Comparison of ENCODE assay signal across 31 cellular contexts in genomic region chrX:14354541-14354940, GRCh38.
DNase-seq lines count a peak whose midpoint lies in the region; ATAC-seq, FAIRE-seq and TF ChIP-seq lines count a peak whose summit lies in the region.
"Had no signal": no experiment of that assay in that cellular context is flagged by ENCODE, and none has a peak within 500 bp of the region (broad histone marks: within the 10 kb centered on the region; RNA-seq: fewer than 3 reads in every experiment).

No MANE protein-coding gene starts in this region.

- DNase-seq in stimulated activated naive CD8-positive, alpha-beta T cell treated with anti-CD3 and anti-CD28 coated beads, Interleukin-15, amount 100 ng/mL, for 72 hours: no peak
- no peak for DNase-seq in stimulated activated naive CD8-positive, alpha-beta T cell treated with anti-CD3 and anti-CD28 coated beads, Interleukin-15, Interleukin-2, amounts not matched to agents 100 U/mL and 50 U/mL, for 24 hours
- no peak for DNase-seq in astrocyte (ENCODE audit: low read depth)
- peak; percentile 34 for DNase-seq in fibroblast of the conjunctiva (ENCODE audit: low read depth)
- no peak for DNase-seq in natural killer cell
- DNase-seq: activated CD4-positive, alpha-beta T cell treated with anti-CD3 and anti-CD28 coated beads, Interleukin-2, amount 10 ng/mL, durations not matched to agents 24 days and 14 days; activated T-cell treated with anti-CD3 and anti-CD28 coated beads, Interleukin-2, amount 50 U/mL, for 1 hour; C1 segment of cervical spinal cord; Caco-2; effector CD4-positive, alpha-beta T cell; GF-D8; left lung; MV-4-11; naive B cell; NCI-H1436 treated with DMSO at 0.1 percent for 48 hours; NCI-H510A; PC-3; T-helper 9 cell; thyroid gland had no signal

- H3K4me3 Mint-ChIP-seq in stimulated activated naive CD8-positive, alpha-beta T cell treated with anti-CD3 and anti-CD28 coated beads, Interleukin-15, amount 100 ng/mL, for 72 hours: no peak overlapping the region
- H3K4me3 Mint-ChIP-seq in astrocyte (ENCODE audit: unreplicated experiment) (no peak overlapping the region), natural killer cell (no peak overlapping the region)
- H3K4me3 Mint-ChIP-seq: activated CD4-positive, alpha-beta T cell treated with anti-CD3 and anti-CD28 coated beads, Interleukin-2, amount 10 ng/mL, durations not matched to agents 24 days and 14 days; naive B cell; stimulated activated naive CD8-positive, alpha-beta T cell treated with anti-CD3 and anti-CD28 coated beads, Interleukin-15, Interleukin-2, amounts not matched to agents 100 ng/mL and 50 ng/mL, for 24 hours had no signal

- peak overlapping the region; percentile 27 to 62 for H3K27ac Mint-ChIP-seq in stimulated activated naive CD8-positive, alpha-beta T cell treated with anti-CD3 and anti-CD28 coated beads, Interleukin-15, amount 100 ng/mL, for 72 hours
- H3K27ac Mint-ChIP-seq in astrocyte (ENCODE audit: unreplicated experiment): peak overlapping the region; percentile 55
- no peak overlapping the region for H3K27ac Mint-ChIP-seq in natural killer cell
- H3K27ac Mint-ChIP-seq: activated CD4-positive, alpha-beta T cell treated with anti-CD3 and anti-CD28 coated beads, Interleukin-2, amount 10 ng/mL, durations not matched to agents 24 days and 14 days; naive B cell; stimulated activated naive CD8-positive, alpha-beta T cell treated with anti-CD3 and anti-CD28 coated beads, Interleukin-15, Interleukin-2, amounts not matched to agents 100 ng/mL and 50 ng/mL, for 24 hours had no signal

- no peaks in the 10 kb centered on the region for H3K4me1 Mint-ChIP-seq in stimulated activated naive CD8-positive, alpha-beta T cell treated with anti-CD3 and anti-CD28 coated beads, Interleukin-15, amount 100 ng/mL, for 72 hours
- H3K4me1 Mint-ChIP-seq in astrocyte (ENCODE audit: low read depth, unreplicated experiment) (peaks cover 21% of the 10 kb centered on the region), natural killer cell (no peaks in the 10 kb centered on the region)
- H3K4me1 Mint-ChIP-seq: naive B cell had no signal

- no peak for FAIRE-seq in astrocyte (lab: Jason Lieb, UNC)
- FAIRE-seq: bronchial epithelial cell, colon, GM18507 had no signal

- H3K27me3 Mint-ChIP-seq in stimulated activated naive CD8-positive, alpha-beta T cell treated with anti-CD3 and anti-CD28 coated beads, Interleukin-15, amount 100 ng/mL, for 72 hours: no peaks in the 10 kb centered on the region
- H3K27me3 Mint-ChIP-seq in astrocyte (ENCODE audit: low read depth, unreplicated experiment) (no peaks in the 10 kb centered on the region), natural killer cell (ENCODE audit: low read depth in 2 of 2) (no peaks in the 10 kb centered on the region)
- H3K27me3 Mint-ChIP-seq: activated CD4-positive, alpha-beta T cell treated with anti-CD3 and anti-CD28 coated beads, Interleukin-2, amount 10 ng/mL, durations not matched to agents 24 days and 14 days; naive B cell; stimulated activated naive CD8-positive, alpha-beta T cell treated with anti-CD3 and anti-CD28 coated beads, Interleukin-15, Interleukin-2, amounts not matched to agents 100 ng/mL and 50 ng/mL, for 24 hours had no signal

- H3K9ac ChIP-seq in astrocyte (ENCODE audit: low read length): no peak overlapping the region

- H3K4me1 ChIP-seq in astrocyte (ENCODE audit: insufficient read depth, low read length): no peaks in the 10 kb centered on the region
- H3K4me1 ChIP-seq: A549, HAP-1, left lung, thyroid gland, vagina had no signal

- H3K9me3 ChIP-seq in astrocyte (ENCODE audit: insufficient read depth, low read depth, low read length): no peaks in the 10 kb centered on the region
- H3K9me3 ChIP-seq: A549, Caco-2, HAP-1, left lung, thyroid gland, vagina had no signal

- no peaks in the 10 kb centered on the region for H4K20me1 ChIP-seq in astrocyte (ENCODE audit: insufficient read depth, low read length)

- no peak for ATAC-seq in stimulated activated naive CD8-positive, alpha-beta T cell treated with anti-CD3 and anti-CD28 coated beads, Interleukin-15, amount 100 ng/mL, for 72 hours
- ATAC-seq in stimulated activated naive CD8-positive, alpha-beta T cell treated with anti-CD3 and anti-CD28 coated beads, Interleukin-15, Interleukin-2, amounts not matched to agents 100 U/mL and 50 U/mL, for 24 hours: no peak
- ATAC-seq in natural killer cell (no peak), HG02938 (IDR thresholded peaks at IDR 0.05; ENCODE audit: unreplicated experiment) (no peak), GM19397 (IDR thresholded peaks at IDR 0.05; ENCODE audit: unreplicated experiment) (no peak), HG03135 (IDR thresholded peaks at IDR 0.05; ENCODE audit: unreplicated experiment) (no peak)
- ATAC-seq: A549, left lung, PC-3, Right ventricle myocardium inferior had no signal

- H3K27me3 ChIP-seq in astrocyte (ENCODE audit: insufficient read depth, low read length): no peaks in the 10 kb centered on the region
- H3K27me3 ChIP-seq: left lung, thyroid gland, vagina had no signal

- H3K4me2 ChIP-seq in astrocyte (ENCODE audit: low read length): no peak overlapping the region
- H3K4me2 ChIP-seq: A549 had no signal

- no peak overlapping the region for H3K27ac ChIP-seq in astrocyte (ENCODE audit: low read depth, low read length)
- H3K27ac ChIP-seq: A549, left lung, thyroid gland, vagina, VCaP had no signal

- TF ChIP-seq CTCF in astrocyte (IDR thresholded peaks at IDR 0.05; ENCODE audit: insufficient read depth, low read depth, low read length) (no peak), natural killer cell (IDR thresholded peaks at IDR 0.05) (no peak)

- no peak overlapping the region for H2AFZ ChIP-seq in astrocyte (ENCODE audit: low read depth, low read length)

- H3K36me3 Mint-ChIP-seq in astrocyte (ENCODE audit: low read depth, unreplicated experiment) (no peaks in the 10 kb centered on the region), natural killer cell (no peaks in the 10 kb centered on the region)
- H3K36me3 Mint-ChIP-seq: naive B cell had no signal

- no peaks in the 10 kb centered on the region for H3K79me2 ChIP-seq in astrocyte (ENCODE audit: insufficient read depth, low read length)

- no peaks in the 10 kb centered on the region for H3K36me3 ChIP-seq in astrocyte (ENCODE audit: insufficient read depth, low read length)
- H3K36me3 ChIP-seq: HAP-1, left lung, thyroid gland, vagina had no signal

- H3K4me3 ChIP-seq in astrocyte (ENCODE audit: insufficient read depth, low read depth, low read length): no peak overlapping the region
- H3K4me3 ChIP-seq: A549, HAP-1, left lung, thyroid gland, vagina had no signal

- intact Hi-C loops in natural killer cell (cut with micrococcal nuclease): no loop called here

- no peaks in the 10 kb centered on the region for H3K9me3 Mint-ChIP-seq in stimulated activated naive CD8-positive, alpha-beta T cell treated with anti-CD3 and anti-CD28 coated beads, Interleukin-15, amount 100 ng/mL, for 72 hours
- no peaks in the 10 kb centered on the region for H3K9me3 Mint-ChIP-seq in astrocyte (ENCODE audit: unreplicated experiment)
- H3K9me3 Mint-ChIP-seq in natural killer cell: peaks cover 3 to 11% of the 10 kb centered on the region in 2 donors
- H3K9me3 Mint-ChIP-seq: activated CD4-positive, alpha-beta T cell treated with anti-CD3 and anti-CD28 coated beads, Interleukin-2, amount 10 ng/mL, durations not matched to agents 24 days and 14 days; stimulated activated naive CD8-positive, alpha-beta T cell treated with anti-CD3 and anti-CD28 coated beads, Interleukin-15, Interleukin-2, amounts not matched to agents 100 ng/mL and 50 ng/mL, for 24 hours had no signal

Comparison
In these comparisons a context has a peak if more than half of its experiments do, and no peak if none do; other contexts are left out.
1. H3K27ac Mint-ChIP-seq: peak in stimulated activated naive CD8-positive, alpha-beta T cell treated with anti-CD3 and anti-CD28 coated beads, Interleukin-15, amount 100 ng/mL, for 72 hours (2 of 2) and astrocyte (single experiment); none in natural killer cell (0 of 2).